In genomic region chr9:108396618-108397017, GRCh38 we compare ENCODE assay signal across 5 cellular contexts.
"Had no signal": no experiment of that assay in that cellular context is flagged by ENCODE, and none has a peak within 500 bp of the region (broad histone marks: within the 10 kb centered on the region; RNA-seq: fewer than 3 reads in every experiment).

No MANE protein-coding gene starts in this region.

- H3K4me2 ChIP-seq: GM23338 had no signal

- DNase-seq: H9, HCEC 1CT, IMR-90 had no signal

- H3K4me3 ChIP-seq: GM23338, K562 had no signal

- H3K4me1 Mint-ChIP-seq: GM23338 had no signal

- H2AFZ ChIP-seq: GM23338 had no signal

- H3K27ac Mint-ChIP-seq: GM23338, H9 had no signal

- ATAC-seq: GM23338, K562 had no signal

- H3K4me3 Mint-ChIP-seq: GM23338, H9 had no signal
